Comparison of ENCODE assay signal across 8 cellular contexts in genomic region chr16:47143329-47143676, GRCh38. TPM values are rescaled to one million over a fixed set of nuclear protein-coding genes. Genes with fewer than 3 reads are reported as not detected.
DNase-seq lines count a peak whose midpoint lies in the region; ATAC-seq, FAIRE-seq and TF ChIP-seq lines count a peak whose summit lies in the region.

No MANE protein-coding gene starts in this region.

- peak; percentile 91 for DNase-seq in ELF-1 (ENCODE audit: low read depth, low spot score)
- DNase-seq in HuH-7 (ENCODE audit: low spot score) = peak; percentile 59
- peak; percentile 67 for DNase-seq in RWPE1 (ENCODE audit: low spot score)
- peak; percentile 48 for DNase-seq in activated T-helper 2 cell treated with anti-CD3 and anti-CD28 coated beads, Interferon-gamma antibody, Interleukin-2, Interleukin-4, amounts not matched to agents 10 μg/mL and 5 μg/mL and 100 μg/mL, durations not matched to agents 14 hours and 24 hours and 36 hours (ENCODE audit: low spot score)
- DNase-seq in frontal cortex (ENCODE audit: low spot score in 2 of 2) = peak; percentile 53 to 67
- DNase-seq in osteocyte (ENCODE audit: extremely low spot score, unreplicated experiment) = peak; percentile 91

- peaks cover 34% of the 10 kb centered on the region for H3K27me3 Mint-ChIP-seq in activated T-helper 2 cell treated with anti-CD3 and anti-CD28 coated beads, Interferon-gamma antibody, Interleukin-2, Interleukin-4, amounts not matched to agents 10 μg/mL and 5 μg/mL and 100 μg/mL, durations not matched to agents 14 hours and 24 hours and 36 hours (ENCODE audit: low read depth)
- no peaks in the 10 kb centered on the region for H3K27me3 Mint-ChIP-seq in osteocyte (ENCODE audit: unreplicated experiment)

- 1% methylated on average over 55 of the region's 55 CpGs for WGBS in urinary bladder

- H3K9me3 Mint-ChIP-seq in activated T-helper 2 cell treated with anti-CD3 and anti-CD28 coated beads, Interferon-gamma antibody, Interleukin-2, Interleukin-4, amounts not matched to agents 10 μg/mL and 5 μg/mL and 100 μg/mL, durations not matched to agents 14 hours and 24 hours and 36 hours = no peaks in the 10 kb centered on the region
- H3K9me3 Mint-ChIP-seq in osteocyte (ENCODE audit: unreplicated experiment) = no peaks in the 10 kb centered on the region

- peak; percentile 66 for ATAC-seq in GM21717 (IDR thresholded peaks at IDR 0.05; ENCODE audit: unreplicated experiment)

- CTCF ChIA-PET in RWPE1 (lab: Yijun Ruan, JAX) = interaction anchor here (0.5 to 1.8 kb wide), 11 partner anchors 12 to 1378 kb away, joined by 3 to 8 read pairs (median 5); no protein-coding TSS in a partner anchor

- H3K4me3 Mint-ChIP-seq in activated T-helper 2 cell treated with anti-CD3 and anti-CD28 coated beads, Interferon-gamma antibody, Interleukin-2, Interleukin-4, amounts not matched to agents 10 μg/mL and 5 μg/mL and 100 μg/mL, durations not matched to agents 14 hours and 24 hours and 36 hours (ENCODE audit: low read depth) = no peak overlapping the region
- peak overlapping the region; percentile 73 for H3K4me3 Mint-ChIP-seq in osteocyte (ENCODE audit: unreplicated experiment)

- TF ChIP-seq CTCF in RWPE1 (conservative IDR thresholded peaks at IDR 0.05; ENCODE audit: low read depth) = peak; percentile 87
- peak; percentile 90 for TF ChIP-seq CTCF in osteocyte (IDR thresholded peaks at IDR 0.05)

- no peak overlapping the region for H3K27ac Mint-ChIP-seq in activated T-helper 2 cell treated with anti-CD3 and anti-CD28 coated beads, Interferon-gamma antibody, Interleukin-2, Interleukin-4, amounts not matched to agents 10 μg/mL and 5 μg/mL and 100 μg/mL, durations not matched to agents 14 hours and 24 hours and 36 hours
- H3K27ac Mint-ChIP-seq in osteocyte (ENCODE audit: unreplicated experiment) = no peak overlapping the region

- no peaks in the 10 kb centered on the region for H3K36me3 ChIP-seq in urinary bladder (ENCODE audit: insufficient read depth)

- H3K27ac ChIP-seq in RWPE1 = peak overlapping the region; percentile 77
- no peak overlapping the region for H3K27ac ChIP-seq in urinary bladder (ENCODE audit: low read depth)

- POLR2A ChIA-PET in RWPE1 (lab: Yijun Ruan, JAX; ENCODE audit: low non-redundant PET) = no interaction called here

- no peaks in the 10 kb centered on the region for H3K4me1 ChIP-seq in urinary bladder (ENCODE audit: insufficient read depth)

- peak overlapping the region; percentile 54 for H3K4me3 ChIP-seq in urinary bladder (ENCODE audit: low read depth, low read length)

- no peak for FAIRE-seq in frontal cortex (lab: Jason Lieb, UNC)

- peaks cover 16% of the 10 kb centered on the region for H3K4me1 Mint-ChIP-seq in activated T-helper 2 cell treated with anti-CD3 and anti-CD28 coated beads, Interferon-gamma antibody, Interleukin-2, Interleukin-4, amounts not matched to agents 10 μg/mL and 5 μg/mL and 100 μg/mL, durations not matched to agents 14 hours and 24 hours and 36 hours (ENCODE audit: low read depth)
- H3K4me1 Mint-ChIP-seq in osteocyte (ENCODE audit: unreplicated experiment) = peaks cover 8% of the 10 kb centered on the region

- intact Hi-C loops in activated T-helper 2 cell treated with anti-CD3 and anti-CD28 coated beads, Interferon-gamma antibody, Interleukin-2, Interleukin-4, amounts not matched to agents 10 μg/mL and 5 μg/mL and 100 μg/mL, durations not matched to agents 14 hours and 24 hours and 36 hours (cut with micrococcal nuclease) = loop anchor here (1.0 to 10.0 kb wide), 7 partner anchors 106 to 1489 kb away; partner anchors contain the start of genes ITFG1 and PHKB

- no peaks in the 10 kb centered on the region for H3K36me3 Mint-ChIP-seq in activated T-helper 2 cell treated with anti-CD3 and anti-CD28 coated beads, Interferon-gamma antibody, Interleukin-2, Interleukin-4, amounts not matched to agents 10 μg/mL and 5 μg/mL and 100 μg/mL, durations not matched to agents 14 hours and 24 hours and 36 hours (ENCODE audit: low read depth)
- H3K36me3 Mint-ChIP-seq in osteocyte (ENCODE audit: unreplicated experiment) = no peaks in the 10 kb centered on the region

RNA-seq across cellular contexts. Expression of gene NETO2, which starts 0.4 kb away (rescaled TPM):
- total RNA-seq in activated T-helper 2 cell treated with anti-CD3 and anti-CD28 coated beads, Interferon-gamma antibody, Interleukin-2, Interleukin-4, amounts not matched to agents 10 μg/mL and 5 μg/mL and 100 μg/mL, durations not matched to agents 14 hours and 24 hours and 36 hours = 6.2 and 6.9 TPM in 2 replicates
- total RNA-seq in frontal cortex = 169 TPM
- 16.7 and 21.3 TPM in 2 replicates for total RNA-seq in osteocyte
- 17.9 TPM for total RNA-seq in urinary bladder
- 2.2 TPM for polyA plus RNA-seq in urinary bladder
